28 cellular contexts compared by ENCODE assay signal in genomic region chrY:14300775-14301174, GRCh38.
DNase-seq lines count a peak whose midpoint lies in the region; ATAC-seq, FAIRE-seq and TF ChIP-seq lines count a peak whose summit lies in the region.
"Had no signal": no experiment of that assay in that cellular context is flagged by ENCODE, and none has a peak within 500 bp of the region (broad histone marks: within the 10 kb centered on the region; RNA-seq: fewer than 3 reads in every experiment).

No MANE protein-coding gene starts in this region.

- H3K4me3 Mint-ChIP-seq in activated CD4-positive, alpha-beta memory T cell treated with anti-CD3 and anti-CD28 coated beads for 36 hours = peak overlapping the region; percentile 26
- no peak overlapping the region for H3K4me3 Mint-ChIP-seq in activated CD4-positive, alpha-beta memory T cell treated with anti-CD3 and anti-CD28 coated beads, Interleukin-2, amount 10 ng/mL, durations not matched to agents 7 days and 5 days
- H3K4me3 Mint-ChIP-seq in memory B cell = peak overlapping the region; percentile 14
- H3K4me3 Mint-ChIP-seq in T-cell = no peak overlapping the region
- H3K4me3 Mint-ChIP-seq: immature natural killer cell, naive B cell had no signal

- CTCF ChIA-PET in activated CD4-positive, alpha-beta memory T cell treated with anti-CD3 and anti-CD28 coated beads for 36 hours (lab: Charles Lee) = no interaction called here
- CTCF ChIA-PET in activated CD4-positive, alpha-beta memory T cell treated with anti-CD3 and anti-CD28 coated beads, Interleukin-2, amount 10 ng/mL, durations not matched to agents 7 days and 5 days (lab: Charles Lee) = no interaction called here
- CTCF ChIA-PET in T-cell (lab: Charles Lee) = no interaction called here

- POLR2A ChIA-PET in activated CD4-positive, alpha-beta memory T cell treated with anti-CD3 and anti-CD28 coated beads for 36 hours (lab: Charles Lee) = no interaction called here
- POLR2A ChIA-PET in activated CD4-positive, alpha-beta memory T cell treated with anti-CD3 and anti-CD28 coated beads, Interleukin-2, amount 10 ng/mL, durations not matched to agents 7 days and 5 days (lab: Charles Lee) = no interaction called here
- POLR2A ChIA-PET in T-cell (lab: Charles Lee) = no interaction called here

- no peak overlapping the region for H3K27ac Mint-ChIP-seq in activated CD4-positive, alpha-beta memory T cell treated with anti-CD3 and anti-CD28 coated beads for 36 hours
- H3K27ac Mint-ChIP-seq in activated CD4-positive, alpha-beta memory T cell treated with anti-CD3 and anti-CD28 coated beads, Interleukin-2, amount 10 ng/mL, durations not matched to agents 7 days and 5 days = no peak overlapping the region
- H3K27ac Mint-ChIP-seq in memory B cell (no peak overlapping the region), T-cell (peak overlapping the region in 1 of 2 donors; percentile 45)
- H3K27ac Mint-ChIP-seq: activated T-cell treated with anti-CD3 and anti-CD28 coated beads, Interleukin-2, amount 50 U/mL, for 72 hours; immature natural killer cell; naive B cell had no signal

- no peak for DNase-seq in activated CD4-positive, alpha-beta memory T cell treated with anti-CD3 and anti-CD28 coated beads for 36 hours
- DNase-seq in activated CD4-positive, alpha-beta memory T cell treated with anti-CD3 and anti-CD28 coated beads, Interleukin-2, amount 10 ng/mL, durations not matched to agents 7 days and 5 days = no peak
- DNase-seq in GM18507 (ENCODE audit: extremely low spot score, insufficient read length, low read depth) (no peak), memory B cell (ENCODE audit: low spot score in 2 of 2) (no peak), foreskin keratinocyte (no peak), T-cell (no peak)
- DNase-seq: activated T-cell treated with anti-CD3 and anti-CD28 coated beads, Interleukin-2, amount 50 U/mL, for 72 hours; Caco-2; DMS79; immature natural killer cell; KBM-7; mesendoderm; naive B cell; NCI-H1436; NCI-H2107; NCI-H446; NCI-H82; testis had no signal

- peaks cover 23% of the 10 kb centered on the region for H3K4me1 Mint-ChIP-seq in activated CD4-positive, alpha-beta memory T cell treated with anti-CD3 and anti-CD28 coated beads for 36 hours (ENCODE audit: low read depth)
- peaks cover 11% of the 10 kb centered on the region for H3K4me1 Mint-ChIP-seq in activated CD4-positive, alpha-beta memory T cell treated with anti-CD3 and anti-CD28 coated beads, Interleukin-2, amount 10 ng/mL, durations not matched to agents 7 days and 5 days
- H3K4me1 Mint-ChIP-seq in memory B cell = peaks cover 7% of the 10 kb centered on the region
- H3K4me1 Mint-ChIP-seq in T-cell = peaks cover 0 to 20% (median 0%) of the 10 kb centered on the region in 3 donors
- H3K4me1 Mint-ChIP-seq: immature natural killer cell, naive B cell had no signal

- FAIRE-seq in GM18507 (lab: Jason Lieb, UNC) = peak; percentile 51
- FAIRE-seq: frontal cortex, urothelium cell line had no signal

- no peaks in the 10 kb centered on the region for H3K4me1 ChIP-seq in foreskin keratinocyte
- H3K4me1 ChIP-seq: Caco-2, HAP-1, testis had no signal

- ATAC-seq in memory B cell (ENCODE audit: low read depth) = peak; percentile 53
- ATAC-seq in foreskin keratinocyte = no peak
- ATAC-seq in HG03039 (IDR thresholded peaks at IDR 0.05; ENCODE audit: unreplicated experiment) = no peak
- ATAC-seq in T-cell (replicated peaks in 1 of 4) = no peak
- ATAC-seq: esophagus mucosa had no signal

- no peaks in the 10 kb centered on the region for H3K9me3 Mint-ChIP-seq in activated CD4-positive, alpha-beta memory T cell treated with anti-CD3 and anti-CD28 coated beads for 36 hours
- no peaks in the 10 kb centered on the region for H3K9me3 Mint-ChIP-seq in activated CD4-positive, alpha-beta memory T cell treated with anti-CD3 and anti-CD28 coated beads, Interleukin-2, amount 10 ng/mL, durations not matched to agents 7 days and 5 days
- H3K9me3 Mint-ChIP-seq in memory B cell (no peaks in the 10 kb centered on the region), T-cell (no peaks in the 10 kb centered on the region)
- H3K9me3 Mint-ChIP-seq: activated T-cell treated with anti-CD3 and anti-CD28 coated beads, Interleukin-2, amount 50 U/mL, for 72 hours; naive B cell had no signal

- H3K27me3 ChIP-seq in foreskin keratinocyte = no peaks in the 10 kb centered on the region
- H3K27me3 ChIP-seq: hepatocyte, testis had no signal

- no peaks in the 10 kb centered on the region for H3K36me3 ChIP-seq in KOPT-K1 (ENCODE audit: insufficient read depth, low read length)
- H3K36me3 ChIP-seq: HAP-1 had no signal

- H3K27me3 Mint-ChIP-seq in activated CD4-positive, alpha-beta memory T cell treated with anti-CD3 and anti-CD28 coated beads for 36 hours = no peaks in the 10 kb centered on the region
- no peaks in the 10 kb centered on the region for H3K27me3 Mint-ChIP-seq in activated CD4-positive, alpha-beta memory T cell treated with anti-CD3 and anti-CD28 coated beads, Interleukin-2, amount 10 ng/mL, durations not matched to agents 7 days and 5 days
- H3K27me3 Mint-ChIP-seq in memory B cell (no peaks in the 10 kb centered on the region), T-cell (no peaks in the 10 kb centered on the region)
- H3K27me3 Mint-ChIP-seq: naive B cell had no signal

- no peak for TF ChIP-seq CTCF in foreskin keratinocyte (conservative IDR thresholded peaks at IDR 0.05)

- H3K9me3 ChIP-seq in KOPT-K1 (ENCODE audit: insufficient read depth, low read length, poor library complexity, severe bottlenecking) = no peaks in the 10 kb centered on the region
- H3K9me3 ChIP-seq: Caco-2, HAP-1, testis had no signal

- peak overlapping the region; percentile 65 for H3K27ac ChIP-seq in KOPT-K1 (ENCODE audit: low read depth, low read length, poor library complexity, severe bottlenecking)
- no peak overlapping the region for H3K27ac ChIP-seq in foreskin keratinocyte
- H3K27ac ChIP-seq: coronary artery, hepatocyte, SK-N-MC, skin epidermis, testis had no signal

- H3K36me3 Mint-ChIP-seq in activated CD4-positive, alpha-beta memory T cell treated with anti-CD3 and anti-CD28 coated beads for 36 hours = no peaks in the 10 kb centered on the region
- no peaks in the 10 kb centered on the region for H3K36me3 Mint-ChIP-seq in activated CD4-positive, alpha-beta memory T cell treated with anti-CD3 and anti-CD28 coated beads, Interleukin-2, amount 10 ng/mL, durations not matched to agents 7 days and 5 days (ENCODE audit: low read depth)
- no peaks in the 10 kb centered on the region for H3K36me3 Mint-ChIP-seq in memory B cell
- no peaks in the 10 kb centered on the region for H3K36me3 Mint-ChIP-seq in T-cell
- H3K36me3 Mint-ChIP-seq: immature natural killer cell, naive B cell had no signal

- intact Hi-C loops in activated CD4-positive, alpha-beta memory T cell treated with anti-CD3 and anti-CD28 coated beads for 36 hours (cut with micrococcal nuclease) = loop anchor here (1.0 to 2.0 kb wide), 5 partner anchors 40 to 118 kb away; no protein-coding TSS in a partner anchor

Comparison
In these comparisons a context has a peak if more than half of its experiments do, and no peak if none do; other contexts are left out.
1. H3K4me3 Mint-ChIP-seq: peak in activated CD4-positive, alpha-beta memory T cell treated with anti-CD3 and anti-CD28 coated beads for 36 hours (single experiment) and memory B cell (single experiment); none in activated CD4-positive, alpha-beta memory T cell treated with anti-CD3 and anti-CD28 coated beads, Interleukin-2, amount 10 ng/mL, durations not matched to agents 7 days and 5 days (single experiment) and T-cell (0 of 3).